In the genomic region with DNA sequence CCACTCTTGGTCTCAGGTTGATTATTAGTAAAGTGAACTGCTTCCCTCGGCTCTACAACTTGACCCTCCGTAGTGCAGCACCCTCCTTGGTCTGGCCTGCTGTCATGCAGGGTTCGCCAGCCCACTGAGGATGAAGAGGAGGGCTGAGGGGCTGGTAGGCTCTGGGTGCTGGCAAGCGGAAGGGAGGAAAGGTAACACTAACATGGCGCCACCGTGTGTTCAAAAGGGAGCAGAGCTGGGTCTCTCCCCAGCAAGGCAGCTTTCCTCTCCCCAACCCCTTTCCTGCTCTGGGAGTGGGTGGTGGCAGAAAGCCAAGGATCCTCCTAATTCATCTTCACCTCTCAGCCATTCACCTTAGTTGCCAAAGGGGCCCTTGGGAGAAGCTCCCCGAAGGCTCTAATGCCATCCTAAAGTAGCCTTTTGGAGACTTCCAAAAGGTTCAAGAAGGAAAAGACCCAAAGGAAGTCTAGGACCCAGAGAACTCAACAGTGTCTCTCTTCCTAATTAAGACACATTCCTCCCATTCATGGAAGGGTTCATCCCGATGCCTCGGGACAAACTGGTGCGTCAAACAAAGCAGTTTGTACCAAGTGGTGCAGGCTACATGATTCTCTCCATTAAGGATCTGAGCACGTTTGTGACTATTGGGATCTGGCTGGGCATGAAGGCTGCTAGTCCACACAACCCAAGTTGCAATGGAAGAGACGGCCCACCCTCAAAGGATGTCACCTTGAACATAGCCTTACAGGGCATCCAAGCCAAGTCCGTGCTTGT, we compare ENCODE assay signal across 8 cellular contexts.
A peak's percentile ranks its signal among the peaks of the same experiment; 100 is the strongest.
DNase-seq lines count a peak whose midpoint lies in the region; ATAC-seq and TF ChIP-seq lines count a peak whose summit lies in the region.

No MANE protein-coding gene starts in this region.

- no peaks in the 10 kb centered on the region for H4K20me1 ChIP-seq in OCI-LY3 (ENCODE audit: insufficient read depth, low read length)
- H4K20me1 ChIP-seq in fibroblast of lung (ENCODE audit: control insufficient read depth, extremely low read depth, insufficient read depth, low read length), result no peaks in the 10 kb centered on the region

- peaks cover 9% of the 10 kb centered on the region for H3K36me3 Mint-ChIP-seq in activated T-cell treated with anti-CD3 and anti-CD28 coated beads, Interleukin-2, amount 50 U/mL, for 24 hours (ENCODE audit: low read depth)

- H3K27ac Mint-ChIP-seq in activated T-cell treated with anti-CD3 and anti-CD28 coated beads, Interleukin-2, amount 50 U/mL, for 24 hours, result peak overlapping the region; percentile 55

- no peak overlapping the region for H3K4me3 ChIP-seq in GM12865 (ENCODE audit: low read depth, low read length)
- no peak overlapping the region for H3K4me3 ChIP-seq in OCI-LY3 (ENCODE audit: low read length)
- no peak overlapping the region for H3K4me3 ChIP-seq in fibroblast of lung (replicated peaks in 1 of 4; ENCODE audit: control extremely low read depth in 1 of 4, insufficient read depth in 1 of 4, low read depth in 3 of 4, low read length in 4 of 4)
- H3K4me3 ChIP-seq in thyroid gland (replicated peaks in 1 of 3), result no peak overlapping the region

- DNase-seq in GM12865 (ENCODE audit: low read depth) (peak; percentile 69), HuH-7.5 (ENCODE audit: low spot score) (peak; percentile 59), fibroblast of lung (ENCODE audit: low read depth in 2 of 2) (peak; percentile 48 to 56), nucleus accumbens (lab: John Stamatoyannopoulos, UW) (peak in 40 of 56 donors; percentile 14 to 82 (median 50)), thyroid gland (peak; percentile 73)
- DNase-seq in activated T-cell treated with anti-CD3 and anti-CD28 coated beads, Interleukin-2, amount 50 U/mL, for 24 hours, result peak; percentile 75

- peaks cover 3% of the 10 kb centered on the region for H3K36me3 ChIP-seq in OCI-LY3 (replicated peaks; ENCODE audit: low read depth, low read length)
- no peaks in the 10 kb centered on the region for H3K36me3 ChIP-seq in fibroblast of lung (ENCODE audit: control insufficient read depth, insufficient read depth, low read length)
- peaks cover 0 to 7% of the 10 kb centered on the region in 2 donors for H3K36me3 ChIP-seq in thyroid gland

- peaks cover 6% of the 10 kb centered on the region for H3K4me1 Mint-ChIP-seq in activated T-cell treated with anti-CD3 and anti-CD28 coated beads, Interleukin-2, amount 50 U/mL, for 24 hours (ENCODE audit: low read depth)

- peak; percentile 80 for TF ChIP-seq CTCF in GM12865 (IDR thresholded peaks at IDR 0.05; ENCODE audit: insufficient read depth, low read depth, low read length, missing control alignments)
- TF ChIP-seq CTCF in OCI-LY3 (IDR thresholded peaks at IDR 0.05; ENCODE audit: low read depth, low read length), result peak; percentile 77
- peak; percentile 55 to 83 for TF ChIP-seq CTCF in fibroblast of lung (conservative IDR thresholded peaks at IDR 0.05 in 1 of 2, IDR thresholded peaks at IDR 0.05 in 1 of 2; ENCODE audit: low read depth in 1 of 2, low read length in 2 of 2)
- peak; percentile 24 to 83 (median 63) for TF ChIP-seq CTCF in thyroid gland (IDR thresholded peaks at IDR 0.05)

- H3K4me1 ChIP-seq in OCI-LY3 (ENCODE audit: low read length) (0 out of 2 replicates have a peak, but pooled peaks cover 4% of the 10 kb centered on the region), fibroblast of lung (ENCODE audit: control insufficient read depth, extremely low read depth, insufficient read depth, low read length) (peaks cover 12% of the 10 kb centered on the region), thyroid gland (peaks cover 10 to 32% of the 10 kb centered on the region in 2 donors)

- 30 to 41% methylated on average over 13 of the region's 13 CpGs for WGBS in thyroid gland, 2 donors

- TF ChIP-seq POLR2A in thyroid gland (IDR thresholded peaks at IDR 0.05), result no peak

- H2AFZ ChIP-seq in OCI-LY3 (ENCODE audit: low read depth, low read length) (no peak overlapping the region), fibroblast of lung (ENCODE audit: low read length) (no peak overlapping the region)

- no peaks in the 10 kb centered on the region for H3K9me3 Mint-ChIP-seq in activated T-cell treated with anti-CD3 and anti-CD28 coated beads, Interleukin-2, amount 50 U/mL, for 24 hours

- H3K4me2 ChIP-seq in OCI-LY3 (ENCODE audit: low read length) (peak overlapping the region; percentile 37; the same call in 1 of the 2 replicates), fibroblast of lung (ENCODE audit: extremely low read depth, insufficient read depth, low read length) (no peak overlapping the region)

- H3K27me3 Mint-ChIP-seq in activated T-cell treated with anti-CD3 and anti-CD28 coated beads, Interleukin-2, amount 50 U/mL, for 24 hours, result no peaks in the 10 kb centered on the region

- ATAC-seq in HG02588 (IDR thresholded peaks at IDR 0.05; ENCODE audit: unreplicated experiment), result no peak

- H3K27me3 ChIP-seq in OCI-LY3 (ENCODE audit: low read depth, low read length) (no peaks in the 10 kb centered on the region), fibroblast of lung (ENCODE audit: control insufficient read depth, insufficient read depth, low read length) (no peaks in the 10 kb centered on the region), thyroid gland (no peaks in the 10 kb centered on the region)

- H3K9me3 ChIP-seq in OCI-LY3 (ENCODE audit: insufficient read depth, low read length) (no peaks in the 10 kb centered on the region), fibroblast of lung (ENCODE audit: control insufficient read depth, insufficient read depth, low read depth, low read length) (no peaks in the 10 kb centered on the region), thyroid gland (no peaks in the 10 kb centered on the region)

- no peak overlapping the region for H3K4me3 Mint-ChIP-seq in activated T-cell treated with anti-CD3 and anti-CD28 coated beads, Interleukin-2, amount 50 U/mL, for 24 hours

- no peak overlapping the region for H3K9ac ChIP-seq in OCI-LY3 (ENCODE audit: low read length)
- H3K9ac ChIP-seq in fibroblast of lung (ENCODE audit: insufficient read depth, low read length), result no peak overlapping the region

- H3K79me2 ChIP-seq in OCI-LY3 (ENCODE audit: low read length) (no peaks in the 10 kb centered on the region), fibroblast of lung (ENCODE audit: control insufficient read depth, insufficient read depth, low read length) (no peaks in the 10 kb centered on the region)

- H3K27ac ChIP-seq in OCI-LY3 (ENCODE audit: low read length) (no peak overlapping the region), fibroblast of lung (ENCODE audit: insufficient read depth, low read length) (no peak overlapping the region), thyroid gland (peak overlapping the region in 2 of 3 donors; percentile 3 to 7)

- intact Hi-C loops in thyroid gland (cut with DNase I), result loop anchor here (10.0 kb wide), 1 partner anchor 172 kb away; no protein-coding TSS in a partner anchor

Comparison
In these comparisons a context has a peak if more than half of its experiments do, and no peak if none do; other contexts are left out.
1. H3K27ac ChIP-seq: peak in thyroid gland (2 of 3); none in OCI-LY3 (single experiment) and fibroblast of lung (single experiment).
2. Peak in every context shown above with its lines, with median percentiles within 50 percentile points of each other: DNase-seq and CTCF ChIP-seq.